ENCODE assay signal across 8 cellular contexts in the genomic region with DNA sequence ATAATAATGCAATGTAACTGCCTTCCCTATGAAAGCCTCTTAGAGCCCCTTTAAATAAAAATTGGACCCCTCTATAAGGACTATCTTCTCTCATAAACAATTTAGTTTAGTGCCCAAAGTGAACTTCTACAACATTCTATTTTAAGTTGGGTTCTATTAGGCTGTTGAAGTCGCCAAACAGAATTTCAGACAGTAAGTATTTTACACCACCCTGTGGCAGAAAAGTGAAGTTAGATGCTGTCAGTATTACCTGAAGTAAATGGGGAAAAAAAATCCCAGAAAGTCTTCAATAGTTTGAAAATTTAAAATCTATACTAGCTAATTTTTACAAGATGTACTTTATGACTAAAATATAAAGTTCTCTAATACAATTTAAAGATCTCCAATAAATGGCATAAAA. TPM values are rescaled to one million over a fixed set of nuclear protein-coding genes. Genes with fewer than 3 reads are reported as not detected.
DNase-seq lines count a peak whose midpoint lies in the region; ATAC-seq and TF ChIP-seq lines count a peak whose summit lies in the region.

No MANE protein-coding gene starts in this region.

- no peak for TF ChIP-seq POLR2A in heart left ventricle (IDR thresholded peaks at IDR 0.05)
- no peak for TF ChIP-seq POLR2A in tibial nerve (IDR thresholded peaks at IDR 0.05)

- no peak for ATAC-seq in heart left ventricle
- ATAC-seq in stimulated activated naive CD8-positive, alpha-beta T cell treated with anti-CD3 and anti-CD28 coated beads, Interleukin-15, amount 100 ng/mL, for 72 hours = no peak

- H3K27me3 Mint-ChIP-seq in stimulated activated naive CD8-positive, alpha-beta T cell treated with anti-CD3 and anti-CD28 coated beads, Interleukin-15, amount 100 ng/mL, for 72 hours = no peaks in the 10 kb centered on the region

- H3K9me3 Mint-ChIP-seq in stimulated activated naive CD8-positive, alpha-beta T cell treated with anti-CD3 and anti-CD28 coated beads, Interleukin-15, amount 100 ng/mL, for 72 hours = no peaks in the 10 kb centered on the region

- H3K4me1 ChIP-seq in left ventricle myocardium inferior (no peaks in the 10 kb centered on the region), heart left ventricle (no peaks in the 10 kb centered on the region), tibial nerve (no peaks in the 10 kb centered on the region)

- no peak overlapping the region for H3K4me3 Mint-ChIP-seq in stimulated activated naive CD8-positive, alpha-beta T cell treated with anti-CD3 and anti-CD28 coated beads, Interleukin-15, amount 100 ng/mL, for 72 hours

- CTCF ChIA-PET in HEK293T (lab: Yijun Ruan, JAX) = no interaction called here

- TF ChIP-seq CTCF in left ventricle myocardium inferior (IDR thresholded peaks at IDR 0.05; ENCODE audit: borderline replicate concordance) = peak; percentile 34
- peak in 4 of 12 donors; percentile 9 to 33 (median 24) for TF ChIP-seq CTCF in heart left ventricle (IDR thresholded peaks at IDR 0.05)
- peak in 1 of 5 experiments; percentile 13 for TF ChIP-seq CTCF in tibial nerve (IDR thresholded peaks at IDR 0.05)

- DNase-seq in left ventricle myocardium inferior (no peak), heart left ventricle (no peak), RPMI7951 (ENCODE audit: low read depth) (peak; percentile 4), glomerular visceral epithelial cell (ENCODE audit: extremely low spot score) (peak; percentile 8), GM19240 (ENCODE audit: insufficient read length, low spot score) (no peak), tibial nerve (ENCODE audit: low spot score in 2 of 2) (no peak), HEK293T (ENCODE audit: extremely low spot score) (no peak)
- no peak for DNase-seq in stimulated activated naive CD8-positive, alpha-beta T cell treated with anti-CD3 and anti-CD28 coated beads, Interleukin-15, amount 100 ng/mL, for 72 hours

- POLR2A ChIA-PET in HEK293T (lab: Yijun Ruan, JAX) = no interaction called here

- peaks cover 36% of the 10 kb centered on the region for H3K36me3 ChIP-seq in left ventricle myocardium inferior
- H3K36me3 ChIP-seq in heart left ventricle = peaks cover 0 to 62% (median 32%) of the 10 kb centered on the region in 9 donors
- peaks cover 0 to 46% (median 0%) of the 10 kb centered on the region in 3 donors for H3K36me3 ChIP-seq in tibial nerve

- intact Hi-C loops in left ventricle myocardium inferior (cut with micrococcal nuclease) (no loop called here), heart left ventricle (cut with DNase I) (loop anchor here in 3 of 10 donors (5.0 to 10.0 kb wide), 2 partner anchors 118 to 121 kb away; no protein-coding TSS in a partner anchor)

- 24 to 58% (median 54%) methylated on average over 1 of the region's 1 CpG for WGBS in heart left ventricle, 4 donors
- 37 to 38% methylated on average over 1 of the region's 1 CpG for WGBS in tibial nerve, 2 donors

- H3K9me3 ChIP-seq in left ventricle myocardium inferior (replicated peaks) (no peaks in the 10 kb centered on the region), heart left ventricle (no peaks in the 10 kb centered on the region), tibial nerve (no peaks in the 10 kb centered on the region)

- H3K4me1 Mint-ChIP-seq in stimulated activated naive CD8-positive, alpha-beta T cell treated with anti-CD3 and anti-CD28 coated beads, Interleukin-15, amount 100 ng/mL, for 72 hours = no peaks in the 10 kb centered on the region

- no peak for TF ChIP-seq EP300 in tibial nerve (IDR thresholded peaks at IDR 0.05)

- H3K27ac ChIP-seq in left ventricle myocardium inferior (replicated peaks) (no peak overlapping the region), heart left ventricle (no peak overlapping the region), tibial nerve (no peak overlapping the region)

- H3K27me3 ChIP-seq in left ventricle myocardium inferior (ENCODE audit: low read depth) (no peaks in the 10 kb centered on the region), heart left ventricle (no peaks in the 10 kb centered on the region), tibial nerve (no peaks in the 10 kb centered on the region)

- H3K4me3 ChIP-seq in left ventricle myocardium inferior = no peak overlapping the region
- no peak overlapping the region for H3K4me3 ChIP-seq in heart left ventricle
- no peak overlapping the region for H3K4me3 ChIP-seq in tibial nerve

- H3K27ac Mint-ChIP-seq in stimulated activated naive CD8-positive, alpha-beta T cell treated with anti-CD3 and anti-CD28 coated beads, Interleukin-15, amount 100 ng/mL, for 72 hours = no peak overlapping the region

TF ChIP-seq in HEK293T, 16 proteins besides CTCF, POLR2A, EP300 and RAD21:
- TF ChIP-seq SP1 (IDR thresholded peaks at IDR 0.05) = no peak

RNA-seq across cellular contexts. Expression of a gene that starts 29.5 kb away (rescaled TPM):
- total RNA-seq in left ventricle myocardium inferior (7.9 TPM), heart left ventricle (10 to 100 TPM in 1 of 9 donors, 1 to 10 TPM in 8; 4.8 to 10.8 (median 7.6) TPM), tibial nerve (10 to 100 TPM in 3 of 4 donors, 1 to 10 TPM in 1; 7.5 to 43.2 (median 17.3) TPM)
- polyA plus RNA-seq in heart left ventricle = 1 to 10 TPM; 5.5 to 6.8 TPM
- total RNA-seq in RPMI7951 (2014; rRNA removed; shearing (Covaris generic)) = 17.6 and 19.2 TPM in 2 replicates

Comparison
In these comparisons a context has a peak if more than half of its experiments do, and no peak if none do; other contexts are left out.
1. DNase-seq: peak in RPMI7951 (single experiment) and glomerular visceral epithelial cell (single experiment); none in left ventricle myocardium inferior (single experiment), heart left ventricle (0 of 5), GM19240 (single experiment), stimulated activated naive CD8-positive, alpha-beta T cell treated with anti-CD3 and anti-CD28 coated beads, Interleukin-15, amount 100 ng/mL, for 72 hours (0 of 2), tibial nerve (0 of 2) and HEK293T (single experiment).